8 cellular contexts compared by ENCODE assay signal in the genomic region with DNA sequence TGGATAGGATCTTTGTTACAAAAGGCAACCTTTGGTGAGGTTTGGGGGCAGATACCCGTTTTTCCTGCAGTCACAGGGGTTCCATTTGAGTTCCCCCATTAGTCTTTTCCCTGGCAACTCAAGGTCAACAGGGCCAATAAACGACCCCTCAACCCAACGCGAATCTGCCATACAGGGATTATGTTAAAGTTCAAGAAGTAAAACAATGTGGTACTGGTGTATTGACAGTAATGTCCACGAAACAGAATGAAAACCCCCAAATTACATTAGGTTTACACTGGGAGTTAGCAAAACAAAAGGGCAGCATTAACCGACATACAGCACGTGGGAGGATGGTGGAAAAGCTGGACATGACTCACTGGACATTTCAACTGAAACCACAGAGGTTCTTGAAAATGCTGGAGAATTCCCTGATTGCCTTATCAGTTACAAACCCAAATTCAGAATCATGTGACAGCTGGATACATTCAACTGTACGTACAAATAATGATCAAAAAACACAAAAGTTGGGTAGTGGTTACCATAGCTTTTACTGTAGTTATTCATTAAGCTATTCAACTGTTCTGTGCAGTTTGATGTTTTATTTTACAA. TPM values are rescaled to one million over a fixed set of nuclear protein-coding genes. Genes with fewer than 3 reads are reported as not detected.
DNase-seq lines count a peak whose midpoint lies in the region; ATAC-seq, FAIRE-seq and TF ChIP-seq lines count a peak whose summit lies in the region.

No MANE protein-coding gene starts in this region.

- H3K9me3 Mint-ChIP-seq in Calu3 (ENCODE audit: low read depth, unreplicated experiment) = no peaks in the 10 kb centered on the region

- H3K4me1 ChIP-seq in osteoblast (ENCODE audit: insufficient read depth, low read length) = peaks cover 20% of the 10 kb centered on the region

- no peaks in the 10 kb centered on the region for H4K20me1 ChIP-seq in osteoblast (ENCODE audit: insufficient read depth, low read length)

- in situ Hi-C loops in GM13976 (cut with MboI; ENCODE audit: low sequenced_read_pairs, unreplicated experiment) = loop anchor here (10.0 to 25.0 kb wide), 2 partner anchors 151 to 403 kb away; a partner anchor contains a TSS

- ATAC-seq in GM19397 (IDR thresholded peaks at IDR 0.05; ENCODE audit: unreplicated experiment) = no peak
- ATAC-seq in HG03521 (IDR thresholded peaks at IDR 0.05; ENCODE audit: unreplicated experiment) = no peak

- H3K4me3 Mint-ChIP-seq in Calu3 (ENCODE audit: low read depth, unreplicated experiment) = peak overlapping the region; percentile 67

- peak overlapping the region; percentile 75 for H3K4me2 ChIP-seq in osteoblast (ENCODE audit: insufficient read depth, low read length)

- TF ChIP-seq CTCF in Calu3 (IDR thresholded peaks at IDR 0.05; ENCODE audit: unreplicated experiment) = no peak
- TF ChIP-seq CTCF in epithelial cell of proximal tubule (conservative IDR thresholded peaks at IDR 0.05; ENCODE audit: low read depth, low read length) = no peak
- no peak for TF ChIP-seq CTCF in osteoblast (IDR thresholded peaks at IDR 0.05; ENCODE audit: extremely low read depth, low read depth, low read length)
- no peak for TF ChIP-seq CTCF in GM13976 (IDR thresholded peaks at IDR 0.05; ENCODE audit: borderline replicate concordance, control extremely low read depth, extremely low read depth, insufficient read depth, missing control alignments)

- H2AFZ ChIP-seq in osteoblast (ENCODE audit: low read length) = peak overlapping the region; percentile 11

- H3K9me3 ChIP-seq in osteoblast (ENCODE audit: low read depth, low read length) = no peaks in the 10 kb centered on the region

- no peaks in the 10 kb centered on the region for H3K79me2 ChIP-seq in osteoblast (ENCODE audit: insufficient read depth, low read length)

- DNase-seq in Calu3 = no peak
- peak; percentile 69 for DNase-seq in RCC 7860 (ENCODE audit: low spot score)
- DNase-seq in epithelial cell of proximal tubule (ENCODE audit: low read depth) = no peak
- DNase-seq in osteoblast (ENCODE audit: insufficient read length, low spot score, missing footprints) = peak; percentile 96
- no peak for DNase-seq in GM13976 (ENCODE audit: low spot score)
- DNase-seq in stimulated activated CD4-positive, alpha-beta T cell treated with anti-CD3 and anti-CD28 coated beads, Interleukin-2, amount 100 ng/mL, for 48 hours = no peak

- H3K36me3 Mint-ChIP-seq in Calu3 (ENCODE audit: insufficient read depth, unreplicated experiment) = peaks cover 47% of the 10 kb centered on the region

- H3K27ac ChIP-seq in osteoblast (ENCODE audit: low read depth, low read length) = peak overlapping the region; percentile 26

- intact Hi-C loops in Calu3 (cut with micrococcal nuclease; ENCODE audit: unreplicated experiment) = no loop called here

- BruUV-seq in Calu3 (replicated peaks; lab: Mats Ljungman, UMichigan) = no TSS peak

- H3K27me3 Mint-ChIP-seq in Calu3 (ENCODE audit: unreplicated experiment) = peaks cover 16% of the 10 kb centered on the region

- H3K4me1 Mint-ChIP-seq in Calu3 (ENCODE audit: low read depth, unreplicated experiment) = peaks cover 17% of the 10 kb centered on the region

- CTCF ChIA-PET in Calu3 (lab: Charles Lee) = interaction anchor here (1.1 to 1.3 kb wide), 2 partner anchors 13 to 49 kb away, joined by 5 read pairs; no protein-coding TSS in a partner anchor

- H3K4me3 ChIP-seq in epithelial cell of proximal tubule (ENCODE audit: low read depth, low read length) (peak overlapping the region; percentile 52), osteoblast (ENCODE audit: insufficient read depth, low read length) (peak overlapping the region; percentile 5)

- FAIRE-seq in RCC 7860 (lab: Jason Lieb, UNC) = peak; percentile 63

- H3K27ac Mint-ChIP-seq in Calu3 (ENCODE audit: unreplicated experiment) = peak overlapping the region; percentile 95

- no peaks in the 10 kb centered on the region for H3K27me3 ChIP-seq in osteoblast (ENCODE audit: insufficient read depth, low read length)

- peaks cover 12% of the 10 kb centered on the region for H3K36me3 ChIP-seq in osteoblast (ENCODE audit: insufficient read depth, low read length)

RNA-seq across cellular contexts. Expression of a gene that starts 4.9 kb away (rescaled TPM):
- total RNA-seq in Calu3 (2022) (79.6 and 89.4 TPM in 2 replicates), epithelial cell of proximal tubule (134 and 219 TPM in 2 replicates), osteoblast (54.8 and 55.7 TPM in 2 replicates)

RNA-seq across cellular contexts. Expression of a gene that starts 18.0 kb away (rescaled TPM):
- total RNA-seq in Calu3 (2022) (62.9 and 66.0 TPM in 2 replicates), epithelial cell of proximal tubule (18.7 and 23.8 TPM in 2 replicates), osteoblast (28.6 and 29.0 TPM in 2 replicates)

Comparison
In these comparisons a context has a peak if more than half of its experiments do, and no peak if none do; other contexts are left out.
1. DNase-seq: peak in RCC 7860 (single experiment) and osteoblast (single experiment); none in Calu3 (single experiment), epithelial cell of proximal tubule (single experiment), GM13976 (single experiment) and stimulated activated CD4-positive, alpha-beta T cell treated with anti-CD3 and anti-CD28 coated beads, Interleukin-2, amount 100 ng/mL, for 48 hours (0 of 2).